Comparison of ENCODE assay signal across 2 cellular contexts in the genomic region with DNA sequence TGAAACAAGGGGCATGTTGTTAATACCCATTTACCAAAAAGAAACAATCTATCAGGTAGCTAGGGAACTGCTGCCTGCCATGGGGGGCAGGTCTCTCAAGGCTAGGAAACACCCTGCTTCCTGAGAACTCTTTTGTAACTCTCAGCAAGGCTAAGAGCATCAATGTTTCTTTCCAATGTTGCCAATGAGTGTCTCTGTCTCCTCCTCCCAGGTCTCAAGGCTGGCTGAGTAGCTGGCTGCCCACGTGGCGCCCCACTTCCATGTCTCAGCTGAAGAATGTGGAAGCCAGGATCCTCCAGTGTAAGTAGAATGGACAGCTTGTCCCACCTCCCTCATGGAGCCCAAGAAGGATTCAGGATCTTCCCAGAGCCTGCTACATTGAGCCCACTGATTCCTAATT.
TF ChIP-seq lines count a peak whose summit lies in the region.

No MANE protein-coding gene starts in this region.

TF ChIP-seq in A549, 52 proteins besides CTCF, POLR2A, EP300 and RAD21:
- TF ChIP-seq SMC3 (IDR thresholded peaks at IDR 0.05) (no peak), TP53 (CRISPR knock-in tag; IDR thresholded peaks at IDR 0.05) (no peak)
- TF ChIP-seq, protein P1, sequence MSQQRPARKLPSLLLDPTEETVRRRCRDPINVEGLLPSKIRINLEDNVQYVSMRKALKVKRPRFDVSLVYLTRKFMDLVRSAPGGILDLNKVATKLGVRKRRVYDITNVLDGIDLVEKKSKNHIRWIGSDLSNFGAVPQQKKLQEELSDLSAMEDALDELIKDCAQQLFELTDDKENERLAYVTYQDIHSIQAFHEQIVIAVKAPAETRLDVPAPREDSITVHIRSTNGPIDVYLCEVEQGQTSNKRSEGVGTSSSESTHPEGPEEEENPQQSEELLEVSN (IDR thresholded peaks at IDR 0.05; ENCODE audit: borderline replicate concordance, low read depth): no peak

TF ChIP-seq in IMR-90, 13 proteins besides CTCF, POLR2A, EP300 and RAD21:
- TF ChIP-seq BHLHE40 (IDR thresholded peaks at IDR 0.05; ENCODE audit: low read depth, low read length) (no peak), FOS (IDR thresholded peaks at IDR 0.05; ENCODE audit: low read depth, low read length) (no peak), SMC3 (IDR thresholded peaks at IDR 0.05; ENCODE audit: low read depth, low read length) (no peak), MXI1 (IDR thresholded peaks at IDR 0.05; ENCODE audit: borderline replicate concordance, low read depth, low read length) (no peak), RFX5 (IDR thresholded peaks at IDR 0.05; ENCODE audit: low read depth, low read length) (no peak), CEBPB (IDR thresholded peaks at IDR 0.05; ENCODE audit: low read depth, low read length) (no peak), CHD1 (IDR thresholded peaks at IDR 0.05; ENCODE audit: low read depth, low read length) (no peak)
- TF ChIP-seq, protein P2, sequence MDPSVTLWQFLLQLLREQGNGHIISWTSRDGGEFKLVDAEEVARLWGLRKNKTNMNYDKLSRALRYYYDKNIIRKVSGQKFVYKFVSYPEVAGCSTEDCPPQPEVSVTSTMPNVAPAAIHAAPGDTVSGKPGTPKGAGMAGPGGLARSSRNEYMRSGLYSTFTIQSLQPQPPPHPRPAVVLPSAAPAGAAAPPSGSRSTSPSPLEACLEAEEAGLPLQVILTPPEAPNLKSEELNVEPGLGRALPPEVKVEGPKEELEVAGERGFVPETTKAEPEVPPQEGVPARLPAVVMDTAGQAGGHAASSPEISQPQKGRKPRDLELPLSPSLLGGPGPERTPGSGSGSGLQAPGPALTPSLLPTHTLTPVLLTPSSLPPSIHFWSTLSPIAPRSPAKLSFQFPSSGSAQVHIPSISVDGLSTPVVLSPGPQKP (IDR thresholded peaks at IDR 0.05; ENCODE audit: borderline replicate concordance, low read depth, low read length): no peak
- TF ChIP-seq, protein P3, sequence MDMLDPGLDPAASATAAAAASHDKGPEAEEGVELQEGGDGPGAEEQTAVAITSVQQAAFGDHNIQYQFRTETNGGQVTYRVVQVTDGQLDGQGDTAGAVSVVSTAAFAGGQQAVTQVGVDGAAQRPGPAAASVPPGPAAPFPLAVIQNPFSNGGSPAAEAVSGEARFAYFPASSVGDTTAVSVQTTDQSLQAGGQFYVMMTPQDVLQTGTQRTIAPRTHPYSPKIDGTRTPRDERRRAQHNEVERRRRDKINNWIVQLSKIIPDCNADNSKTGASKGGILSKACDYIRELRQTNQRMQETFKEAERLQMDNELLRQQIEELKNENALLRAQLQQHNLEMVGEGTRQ (IDR thresholded peaks at IDR 0.05; ENCODE audit: low read depth, low read length): no peak
TF ChIP-seq in IMR-90: peak in this region for 0.
